ENCODE assay signal across 1 cellular context in the genomic region with DNA sequence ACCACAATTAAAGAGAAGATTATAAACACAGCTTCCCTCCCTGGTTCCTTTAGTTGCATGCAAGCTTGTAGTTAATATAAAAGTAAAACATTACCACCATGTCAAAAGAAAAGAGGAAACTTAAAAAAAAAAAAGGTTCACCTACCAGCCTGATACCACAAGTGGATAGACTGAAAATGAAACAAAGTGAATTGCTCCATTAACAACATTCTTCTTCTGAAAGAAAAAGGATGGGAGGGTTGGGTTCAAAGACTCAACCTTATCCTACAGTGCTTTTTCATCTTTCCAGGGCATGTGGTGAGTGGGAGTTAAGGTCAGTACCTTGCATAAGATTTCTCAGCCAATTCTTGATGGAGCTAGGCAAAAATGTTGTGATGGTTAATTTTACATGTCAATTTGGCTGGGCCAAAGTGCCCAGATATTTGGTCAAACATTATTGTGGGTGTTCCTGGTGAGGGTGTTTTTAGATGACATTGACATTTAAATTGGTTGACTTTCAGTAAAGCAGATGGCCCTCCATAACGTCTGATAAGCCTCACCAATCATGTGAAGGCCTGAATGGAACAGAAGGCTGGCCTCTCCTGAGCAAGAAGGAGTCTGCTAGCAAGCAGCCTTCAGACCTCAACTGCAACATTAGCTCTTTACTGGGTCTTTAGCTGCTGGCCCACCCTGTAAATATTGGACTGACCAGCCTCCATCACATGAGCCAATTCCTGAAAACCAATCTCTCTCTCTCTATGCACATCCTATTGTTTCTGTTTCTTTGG.
TF ChIP-seq lines count a peak whose summit lies in the region.

No MANE protein-coding gene starts in this region.

TF ChIP-seq in SK-N-SH, 30 proteins besides CTCF, POLR2A, EP300 and RAD21 (continued from another document):
- TF ChIP-seq USF1 (IDR thresholded peaks at IDR 0.05; ENCODE audit: borderline replicate concordance, low read depth): no peak
